In the genomic region with DNA sequence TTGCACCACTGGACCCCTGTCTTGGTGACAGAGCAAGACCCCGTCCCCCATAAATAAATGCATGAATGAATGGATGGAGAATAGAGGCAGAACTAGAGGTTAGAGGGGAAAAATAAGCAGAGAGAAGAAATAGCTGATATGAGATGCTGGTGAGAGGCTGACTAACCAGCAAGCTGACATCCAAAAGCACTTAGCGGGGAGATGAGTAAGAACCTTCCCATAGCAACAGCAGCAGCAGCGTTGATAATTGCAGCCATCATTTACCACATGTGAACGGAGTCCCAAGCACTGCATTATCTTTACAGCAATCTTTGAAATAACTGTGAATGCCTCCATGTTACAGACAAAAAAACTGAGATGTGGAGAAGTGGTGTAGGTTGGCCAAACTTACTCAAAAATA, we compare ENCODE assay signal across 21 cellular contexts.
"Had no signal": no experiment of that assay in that cellular context is flagged by ENCODE, and none has a peak within 500 bp of the region (broad histone marks: within the 10 kb centered on the region; RNA-seq: fewer than 3 reads in every experiment).

No MANE protein-coding gene starts in this region.

- FAIRE-seq: endothelial cell of umbilical vein, keratinocyte, small intestine had no signal

- DNase-seq: activated CD4-positive, alpha-beta T cell treated with anti-CD3 and anti-CD28 coated beads for 36 hours; activated CD4-positive, CD25-positive, alpha-beta regulatory T cell; activated CD8-positive, alpha-beta memory T cell treated with anti-CD3 and anti-CD28 coated beads, Interleukin-2, amount 10 ng/mL, durations not matched to agents 7 days and 5 days; activated CD8-positive, alpha-beta T cell treated with anti-CD3 and anti-CD28 coated beads, Interleukin-2, amount 10 ng/mL, durations not matched to agents 7 days and 5 days; activated naive CD4-positive, alpha-beta T cell; activated T-cell treated with anti-CD3 and anti-CD28 coated beads, Interleukin-2, amount 50 U/mL, for 72 hours; hippocampal formation; left cardiac atrium; left ventricle myocardium superior; mucosa of descending colon; retina; sigmoid colon; small intestine; stimulated activated CD4-positive, alpha-beta T cell treated with anti-CD3 and anti-CD28 coated beads, Interleukin-4, amount 100 ng/mL, for 24 hours had no signal

- ATAC-seq: activated CD4-positive, alpha-beta T cell treated with anti-CD3 and anti-CD28 coated beads for 36 hours; activated CD8-positive, alpha-beta memory T cell treated with anti-CD3 and anti-CD28 coated beads, Interleukin-2, amount 10 ng/mL, durations not matched to agents 7 days and 5 days; activated CD8-positive, alpha-beta T cell treated with anti-CD3 and anti-CD28 coated beads, Interleukin-2, amount 10 ng/mL, durations not matched to agents 7 days and 5 days; activated naive CD4-positive, alpha-beta T cell treated with anti-CD3 and anti-CD28 coated beads, Interleukin-2, amount 50 U/mL, for 72 hours; activated T-cell treated with anti-CD3 and anti-CD28 coated beads, Interleukin-2, amount 50 U/mL, for 72 hours; gastroesophageal sphincter; left cardiac atrium; left ventricle myocardium superior; mucosa of descending colon; natural killer cell treated with Interleukin-12 subunit alpha and Interleukin-12 subunit beta and Interleukin-15 and Interleukin-18, amount 100 ng/mL, for 72 hours; stimulated activated effector memory CD8-positive, alpha-beta T cell treated with anti-CD3 and anti-CD28 coated beads, Interleukin-12 subunit alpha, Interleukin-12 subunit beta, amount 100 ng/mL, for 72 hours had no signal

- H3K4me3 ChIP-seq: gastroesophageal sphincter, mucosa of descending colon, sigmoid colon, vagina had no signal
